In the genomic region with DNA sequence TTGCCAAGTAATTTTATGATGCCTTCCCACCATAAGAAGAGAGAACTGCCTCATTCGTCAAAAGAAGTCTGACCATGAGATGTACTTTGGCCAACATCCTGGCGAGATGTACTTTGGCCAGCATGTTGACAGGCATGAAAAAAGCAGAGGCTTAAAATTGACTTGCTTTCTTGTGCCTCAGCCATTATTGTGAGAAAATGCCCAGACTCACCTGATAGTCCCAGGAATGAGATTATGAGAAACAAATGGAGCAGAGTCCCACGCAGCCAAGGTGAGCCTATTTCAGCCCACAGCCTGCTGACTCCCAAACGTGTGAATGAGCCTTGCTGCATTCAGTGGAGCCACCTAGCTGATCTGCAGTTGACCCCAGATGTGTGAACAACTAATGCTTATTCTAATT, we compare ENCODE assay signal across 1 cellular context.
TF ChIP-seq lines count a peak whose summit lies in the region.

No MANE protein-coding gene starts in this region.

TF ChIP-seq in HepG2, 621 proteins besides CTCF, POLR2A, EP300 and RAD21 (continued from another document):
- TF ChIP-seq SOX13 (IDR thresholded peaks at IDR 0.05) = no peak
- TF ChIP-seq SOX13 (CRISPR knock-in tag; conservative IDR thresholded peaks at IDR 0.05 in 1 of 2, IDR thresholded peaks at IDR 0.05 in 1 of 2) = peak in 1 of 2 experiments; percentile 34; a peak in 1 of 4 replicates
